Comparison of ENCODE assay signal across 17 cellular contexts in genomic region chr4:87865288-87865687, GRCh38. TPM values are rescaled to one million over a fixed set of nuclear protein-coding genes. Genes with fewer than 3 reads are reported as not detected.
DNase-seq lines count a peak whose midpoint lies in the region; ATAC-seq and TF ChIP-seq lines count a peak whose summit lies in the region.
"Had no signal": no experiment of that assay in that cellular context is flagged by ENCODE, and none has a peak within 500 bp of the region (broad histone marks: within the 10 kb centered on the region; RNA-seq: fewer than 3 reads in every experiment).

No MANE protein-coding gene starts in this region.

- intact Hi-C loops in PC-9 (cut with micrococcal nuclease; ENCODE audit: unreplicated experiment) (no loop called here), stomach (cut with DNase I; ENCODE audit: low total_unique reads) (no loop called here)

- H2AFZ ChIP-seq in GM23338 (no peak overlapping the region), PC-9 (no peak overlapping the region), hepatocyte (no peak overlapping the region), osteoblast (ENCODE audit: low read length) (peak overlapping the region; percentile 17)

- H3K4me3 Mint-ChIP-seq in GM23338 = no peak overlapping the region
- H3K4me3 Mint-ChIP-seq: activated T-helper 17 cell treated with anti-CD3 and anti-CD28 coated beads, Interleukin-2, amount 50 U/mL, for 72 hours; stimulated activated effector memory CD8-positive, alpha-beta T cell treated with anti-CD3 and anti-CD28 coated beads, Interleukin-12 subunit alpha, Interleukin-12 subunit beta, amount 100 ng/mL, for 72 hours had no signal

- CTCF ChIA-PET in PC-9 (lab: Charles Lee) = no interaction called here

- peak overlapping the region; percentile 48 for H3K4me2 ChIP-seq in GM23338
- H3K4me2 ChIP-seq in PC-9 = no peak overlapping the region
- H3K4me2 ChIP-seq in hepatocyte = peak overlapping the region; percentile 31
- no peak overlapping the region for H3K4me2 ChIP-seq in osteoblast (ENCODE audit: insufficient read depth, low read length)

- ATAC-seq in GM23338 (no peak), HG03432 (IDR thresholded peaks at IDR 0.05; ENCODE audit: unreplicated experiment) (no peak)
- ATAC-seq: activated T-helper 17 cell treated with anti-CD3 and anti-CD28 coated beads, Interleukin-2, amount 50 U/mL, for 72 hours; lower lobe of right lung; SK-N-SH treated with all-trans-retinoic acid at 6 μM for 48 hours; stimulated activated effector memory CD8-positive, alpha-beta T cell treated with anti-CD3 and anti-CD28 coated beads, Interleukin-12 subunit alpha, Interleukin-12 subunit beta, amount 100 ng/mL, for 72 hours had no signal

- H3K36me3 Mint-ChIP-seq in GM23338 (ENCODE audit: low read depth) = peaks cover 26% of the 10 kb centered on the region
- H3K36me3 Mint-ChIP-seq: stimulated activated effector memory CD8-positive, alpha-beta T cell treated with anti-CD3 and anti-CD28 coated beads, Interleukin-12 subunit alpha, Interleukin-12 subunit beta, amount 100 ng/mL, for 72 hours had no signal

- peaks cover 25% of the 10 kb centered on the region for H3K9me3 Mint-ChIP-seq in GM23338
- H3K9me3 Mint-ChIP-seq: activated T-helper 17 cell treated with anti-CD3 and anti-CD28 coated beads, Interleukin-2, amount 50 U/mL, for 72 hours; stimulated activated effector memory CD8-positive, alpha-beta T cell treated with anti-CD3 and anti-CD28 coated beads, Interleukin-12 subunit alpha, Interleukin-12 subunit beta, amount 100 ng/mL, for 72 hours had no signal

- H3K9me3 ChIP-seq in PC-9 (ENCODE audit: insufficient read depth, low read depth) (no peaks in the 10 kb centered on the region), hepatocyte (ENCODE audit: low read depth) (no peaks in the 10 kb centered on the region), osteoblast (ENCODE audit: low read depth, low read length) (no peaks in the 10 kb centered on the region), stomach (peaks cover 0 to 7% (median 0%) of the 10 kb centered on the region in 4 donors)
- H3K9me3 ChIP-seq: BE2C, esophagus squamous epithelium, lower lobe of right lung, upper lobe of left lung had no signal

- H3K27ac ChIP-seq in GM23338 (ENCODE audit: low read depth) = peak overlapping the region; percentile 89
- peak overlapping the region; percentile 68 for H3K27ac ChIP-seq in PC-9
- H3K27ac ChIP-seq in hepatocyte = peak overlapping the region; percentile 82
- H3K27ac ChIP-seq in osteoblast (ENCODE audit: low read depth, low read length) = no peak overlapping the region
- H3K27ac ChIP-seq in stomach = no peak overlapping the region
- H3K27ac ChIP-seq: esophagus squamous epithelium, lower lobe of right lung, upper lobe of left lung had no signal

- no TSS peak for BruUV-seq in PC-9 (replicated peaks; lab: Mats Ljungman, UMichigan)

- H3K79me2 ChIP-seq in GM23338 (replicated peaks; ENCODE audit: insufficient read depth) (0 out of 2 replicates have a peak, but pooled peaks cover 3% of the 10 kb centered on the region), PC-9 (ENCODE audit: low read depth) (no peaks in the 10 kb centered on the region), hepatocyte (no peaks in the 10 kb centered on the region), osteoblast (ENCODE audit: insufficient read depth, low read length) (no peaks in the 10 kb centered on the region)

- peak overlapping the region; percentile 6; the same call in 1 of the 2 replicates for H3K4me3 ChIP-seq in GM23338
- no peak overlapping the region for H3K4me3 ChIP-seq in PC-9
- no peak overlapping the region for H3K4me3 ChIP-seq in hepatocyte
- no peak overlapping the region for H3K4me3 ChIP-seq in osteoblast (ENCODE audit: insufficient read depth, low read length)
- H3K4me3 ChIP-seq in stomach = no peak overlapping the region
- H3K4me3 ChIP-seq: esophagus squamous epithelium, lower lobe of right lung, upper lobe of left lung had no signal

- peak overlapping the region; percentile 98 for H3K27ac Mint-ChIP-seq in GM23338
- H3K27ac Mint-ChIP-seq: activated T-helper 17 cell treated with anti-CD3 and anti-CD28 coated beads, Interleukin-2, amount 50 U/mL, for 72 hours; stimulated activated effector memory CD8-positive, alpha-beta T cell treated with anti-CD3 and anti-CD28 coated beads, Interleukin-12 subunit alpha, Interleukin-12 subunit beta, amount 100 ng/mL, for 72 hours had no signal

- TF ChIP-seq EP300 in stomach (IDR thresholded peaks at IDR 0.05) = no peak

- no peaks in the 10 kb centered on the region; the same call in 1 of the 2 replicates for H3K36me3 ChIP-seq in GM23338 (ENCODE audit: insufficient read depth)
- H3K36me3 ChIP-seq in PC-9 (ENCODE audit: low read depth) = no peaks in the 10 kb centered on the region
- H3K36me3 ChIP-seq in hepatocyte (replicated peaks; ENCODE audit: insufficient read depth, low read depth) = no peaks in the 10 kb centered on the region
- H3K36me3 ChIP-seq in osteoblast (ENCODE audit: insufficient read depth, low read length) = no peaks in the 10 kb centered on the region
- H3K36me3 ChIP-seq in stomach = no peaks in the 10 kb centered on the region
- H3K36me3 ChIP-seq: BE2C, esophagus squamous epithelium, lower lobe of right lung, upper lobe of left lung had no signal

- no peak for TF ChIP-seq POLR2A in stomach (IDR thresholded peaks at IDR 0.05)

- no peaks in the 10 kb centered on the region for H3K27me3 Mint-ChIP-seq in GM23338 (ENCODE audit: insufficient read depth, low read depth, poor library complexity)

- TF ChIP-seq CTCF in GM23338 (conservative IDR thresholded peaks at IDR 0.05; ENCODE audit: low read depth in 2 of 2) (no peak), PC-9 (conservative IDR thresholded peaks at IDR 0.05) (no peak), hepatocyte (IDR thresholded peaks at IDR 0.05; ENCODE audit: poor library complexity) (no peak), osteoblast (IDR thresholded peaks at IDR 0.05; ENCODE audit: extremely low read depth, low read depth, low read length) (no peak), stomach (IDR thresholded peaks at IDR 0.05) (no peak)

- POLR2A ChIA-PET in PC-9 (lab: Charles Lee; ENCODE audit: unreplicated experiment) = interaction anchor here (0.6 kb wide), 1 partner anchor 98 kb away, joined by 3 read pairs; no protein-coding TSS in a partner anchor

- 55% methylated on average over 3 of the region's 3 CpGs for WGBS in hepatocyte (ENCODE audit: low lambda C conversion rate, missing lambda C conversion rate)
- WGBS in stomach, 5 donors = 44 to 56% (median 46%) methylated on average over 3 of the region's 3 CpGs

- no peaks in the 10 kb centered on the region for H3K27me3 ChIP-seq in GM23338 (ENCODE audit: insufficient read depth)
- H3K27me3 ChIP-seq in PC-9 (ENCODE audit: insufficient read depth, low read depth) = no peaks in the 10 kb centered on the region
- no peaks in the 10 kb centered on the region for H3K27me3 ChIP-seq in hepatocyte
- H3K27me3 ChIP-seq in osteoblast (ENCODE audit: insufficient read depth, low read length) = no peaks in the 10 kb centered on the region
- no peaks in the 10 kb centered on the region for H3K27me3 ChIP-seq in stomach
- H3K27me3 ChIP-seq: BE2C, esophagus squamous epithelium, upper lobe of left lung had no signal

- peaks cover 27% of the 10 kb centered on the region for H3K4me1 ChIP-seq in GM23338 (ENCODE audit: insufficient read depth)
- peaks cover 18% of the 10 kb centered on the region for H3K4me1 ChIP-seq in PC-9 (replicated peaks; ENCODE audit: insufficient read depth)
- H3K4me1 ChIP-seq in hepatocyte (ENCODE audit: insufficient read depth) = peaks cover 16% of the 10 kb centered on the region
- peaks cover 9% of the 10 kb centered on the region for H3K4me1 ChIP-seq in osteoblast (ENCODE audit: insufficient read depth, low read length)
- peaks cover 0 to 12% (median 3%) of the 10 kb centered on the region in 4 donors for H3K4me1 ChIP-seq in stomach
- H3K4me1 ChIP-seq: BE2C, esophagus squamous epithelium had no signal

- DNase-seq in GM23338 (ENCODE audit: low spot score) (peak; percentile 2), PC-9 (no peak), hepatocyte (ENCODE audit: low spot score) (no peak), osteoblast (ENCODE audit: insufficient read length, low spot score, missing footprints) (no peak), stomach (no peak), medulla oblongata (ENCODE audit: extremely low spot score) (no peak)
- DNase-seq in activated naive CD4-positive, alpha-beta T cell treated with Interleukin-2 at 50 U/mL for 16 hours = no peak
- DNase-seq: BE2C, esophagus squamous epithelium, hippocampal formation, lower lobe of right lung, upper lobe of left lung had no signal

- H3K4me1 Mint-ChIP-seq in GM23338 = peaks cover 35% of the 10 kb centered on the region
- H3K4me1 Mint-ChIP-seq: activated T-helper 17 cell treated with anti-CD3 and anti-CD28 coated beads, Interleukin-2, amount 50 U/mL, for 72 hours; stimulated activated effector memory CD8-positive, alpha-beta T cell treated with anti-CD3 and anti-CD28 coated beads, Interleukin-12 subunit alpha, Interleukin-12 subunit beta, amount 100 ng/mL, for 72 hours had no signal

- H3K9me2 ChIP-seq in GM23338 (ENCODE audit: insufficient read depth) (no peaks in the 10 kb centered on the region), PC-9 (ENCODE audit: insufficient read depth) (no peaks in the 10 kb centered on the region), hepatocyte (replicated peaks; ENCODE audit: insufficient read depth) (no peaks in the 10 kb centered on the region)

- H3F3A ChIP-seq in GM23338 (replicated peaks; ENCODE audit: low read depth) (no peaks in the 10 kb centered on the region), PC-9 (ENCODE audit: insufficient read depth, low read depth) (no peaks in the 10 kb centered on the region)

- no peaks in the 10 kb centered on the region for H4K20me1 ChIP-seq in GM23338 (replicated peaks; ENCODE audit: insufficient read depth)
- no peaks in the 10 kb centered on the region for H4K20me1 ChIP-seq in PC-9 (ENCODE audit: insufficient read depth)
- H4K20me1 ChIP-seq in hepatocyte (ENCODE audit: insufficient read depth, poor library complexity, severe bottlenecking) = no peaks in the 10 kb centered on the region
- H4K20me1 ChIP-seq in osteoblast (ENCODE audit: insufficient read depth, low read length) = no peaks in the 10 kb centered on the region

TF ChIP-seq in GM23338, 12 proteins besides CTCF, POLR2A, EP300 and RAD21 (continues in another document):
- no peak for TF ChIP-seq ETS1 (IDR thresholded peaks at IDR 0.05)

RNA-seq across cellular contexts. Expression of gene MEPE, which starts 32.5 kb away (rescaled TPM):
- total RNA-seq in GM23338 (2014; rRNA removed; shearing (Covaris generic)) = not detected in 2 replicates
- polyA plus RNA-seq in GM23338 (2016; fragmentation: Nextera tagmentation; extraction: Ambion mirVana) = not detected in 2 replicates
- not detected in 2 replicates for total RNA-seq in PC-9 (2021)
- 0.07 TPM in 1 of 2 replicates, not detected in the other for total RNA-seq in hepatocyte
- polyA plus RNA-seq in hepatocyte = not detected in 2 replicates
- total RNA-seq in osteoblast = not detected in 2 replicates
- not detected for total RNA-seq in stomach
- not detected for polyA plus RNA-seq in stomach
- total RNA-seq: activated T-helper 17 cell treated with anti-CD3 and anti-CD28 coated beads, Interleukin-2, amount 50 U/mL, for 72 hours; esophagus squamous epithelium; lower lobe of right lung; OCI-LY7; upper lobe of left lung had no signal

Comparison
In these comparisons a context has a peak if more than half of its experiments do, and no peak if none do; other contexts are left out.
1. H3K27ac ChIP-seq: peak in GM23338 (single experiment), PC-9 (single experiment) and hepatocyte (single experiment); none in osteoblast (single experiment) and stomach (0 of 5).
2. H3K4me2 ChIP-seq: peak in GM23338 (single experiment) and hepatocyte (single experiment); none in PC-9 (single experiment) and osteoblast (single experiment).